Comparison of ENCODE assay signal across 21 cellular contexts in the genomic region with DNA sequence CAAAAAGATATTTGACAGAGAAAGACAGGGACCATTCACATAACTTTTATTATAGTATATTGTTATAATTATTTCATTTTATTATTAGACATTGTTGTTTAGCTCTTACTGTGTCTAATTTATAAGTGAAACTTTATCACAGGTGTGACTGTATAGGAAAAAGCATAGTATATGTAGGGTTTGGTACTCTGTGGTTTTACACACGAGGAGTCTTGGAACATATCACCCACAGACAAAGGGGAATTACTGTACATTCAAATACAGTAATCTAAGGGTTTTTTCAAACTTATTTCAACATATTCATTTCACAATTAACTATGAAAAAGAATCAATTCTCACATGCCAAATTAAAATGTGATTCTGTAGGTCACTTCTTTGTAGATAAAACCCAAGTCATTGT. TPM values are rescaled to one million over a fixed set of nuclear protein-coding genes. Genes with fewer than 3 reads are reported as not detected.
DNase-seq lines count a peak whose midpoint lies in the region; ATAC-seq and TF ChIP-seq lines count a peak whose summit lies in the region.
"Had no signal": no experiment of that assay in that cellular context is flagged by ENCODE, and none has a peak within 500 bp of the region (broad histone marks: within the 10 kb centered on the region; RNA-seq: fewer than 3 reads in every experiment).

No MANE protein-coding gene starts in this region.

- intact Hi-C loops in activated T-helper 1 cell treated with anti-CD3 and anti-CD28 coated beads, Interleukin-12 subunit alpha, Interleukin-12 subunit beta, Interleukin-2, Interleukin-4 antibody, amounts not matched to agents 30 ng/mL and 10 ng/mL and 1 ng/mL, durations not matched to agents 14 hours and 24 hours and 36 hours (cut with micrococcal nuclease), result loop anchor here (1.0 kb wide), 2 partner anchors 26 to 31 kb away; no protein-coding TSS in a partner anchor
- intact Hi-C loops in left cardiac atrium (cut with DNase I) (no loop called here), left lung (cut with DNase I) (no loop called here), posterior vena cava (cut with DNase I) (no loop called here)

- no peak overlapping the region for H3K4me3 ChIP-seq in left lung
- H3K4me3 ChIP-seq: hepatocyte, pancreas, PC-9, uterus had no signal

- H3K4me1 ChIP-seq in left lung, result no peaks in the 10 kb centered on the region
- H3K4me1 ChIP-seq: pancreas, uterus had no signal

- no peak overlapping the region for H3K27ac ChIP-seq in left lung
- H3K27ac ChIP-seq: hepatocyte, pancreas, PC-9, uterus had no signal

- DNase-seq in activated T-helper 1 cell treated with anti-CD3 and anti-CD28 coated beads, Interleukin-12 subunit alpha, Interleukin-12 subunit beta, Interleukin-2, Interleukin-4 antibody, amounts not matched to agents 30 ng/mL and 10 ng/mL and 1 ng/mL, durations not matched to agents 14 hours and 24 hours and 36 hours (ENCODE audit: low spot score), result no peak
- DNase-seq in C1 segment of cervical spinal cord (lab: John Stamatoyannopoulos, UW) (no peak), left cardiac atrium (no peak), left lung (no peak), posterior vena cava (ENCODE audit: low spot score) (no peak)
- DNase-seq: CD8-positive, alpha-beta T cell; dermis blood vessel endothelial cell; DMS79; mesenchymal stem cell; naive thymus-derived CD4-positive, alpha-beta T cell; NCI-H1436; NCI-H774; pancreas; PC-9; T-helper 9 cell; uterus had no signal

- ATAC-seq in GM18508 (IDR thresholded peaks at IDR 0.05; ENCODE audit: insufficient read depth, unreplicated experiment) (peak; percentile 47), GM19452 (IDR thresholded peaks at IDR 0.05; ENCODE audit: unreplicated experiment) (peak; percentile 49), HG02852 (IDR thresholded peaks at IDR 0.05; ENCODE audit: unreplicated experiment) (peak; percentile 88), left cardiac atrium (no peak), left lung (no peak)
- ATAC-seq: CD8-positive, alpha-beta T cell; naive thymus-derived CD4-positive, alpha-beta T cell; pancreas; sciatic nerve had no signal

- H3K27me3 Mint-ChIP-seq in activated T-helper 1 cell treated with anti-CD3 and anti-CD28 coated beads, Interleukin-12 subunit alpha, Interleukin-12 subunit beta, Interleukin-2, Interleukin-4 antibody, amounts not matched to agents 30 ng/mL and 10 ng/mL and 1 ng/mL, durations not matched to agents 14 hours and 24 hours and 36 hours (ENCODE audit: insufficient read depth), result no peaks in the 10 kb centered on the region
- H3K27me3 Mint-ChIP-seq: naive thymus-derived CD4-positive, alpha-beta T cell had no signal

- H3K4me3 Mint-ChIP-seq in activated T-helper 1 cell treated with anti-CD3 and anti-CD28 coated beads, Interleukin-12 subunit alpha, Interleukin-12 subunit beta, Interleukin-2, Interleukin-4 antibody, amounts not matched to agents 30 ng/mL and 10 ng/mL and 1 ng/mL, durations not matched to agents 14 hours and 24 hours and 36 hours, result no peak overlapping the region
- H3K4me3 Mint-ChIP-seq: CD8-positive, alpha-beta T cell; naive thymus-derived CD4-positive, alpha-beta T cell had no signal

- peaks cover 0 to 84% of the 10 kb centered on the region in 2 donors for H3K36me3 ChIP-seq in left lung

- H3K9me3 Mint-ChIP-seq in activated T-helper 1 cell treated with anti-CD3 and anti-CD28 coated beads, Interleukin-12 subunit alpha, Interleukin-12 subunit beta, Interleukin-2, Interleukin-4 antibody, amounts not matched to agents 30 ng/mL and 10 ng/mL and 1 ng/mL, durations not matched to agents 14 hours and 24 hours and 36 hours, result no peaks in the 10 kb centered on the region
- H3K9me3 Mint-ChIP-seq: CD8-positive, alpha-beta T cell; naive thymus-derived CD4-positive, alpha-beta T cell had no signal

- H3K36me3 Mint-ChIP-seq in activated T-helper 1 cell treated with anti-CD3 and anti-CD28 coated beads, Interleukin-12 subunit alpha, Interleukin-12 subunit beta, Interleukin-2, Interleukin-4 antibody, amounts not matched to agents 30 ng/mL and 10 ng/mL and 1 ng/mL, durations not matched to agents 14 hours and 24 hours and 36 hours (ENCODE audit: low read depth), result peaks cover 51% of the 10 kb centered on the region

- H3K27me3 ChIP-seq in left lung, result no peaks in the 10 kb centered on the region
- H3K27me3 ChIP-seq: hepatocyte, pancreas, uterus had no signal

- H3K9me3 ChIP-seq in left lung, result no peaks in the 10 kb centered on the region
- H3K9me3 ChIP-seq: pancreas, uterus had no signal

- peak overlapping the region; percentile 57 for H3K27ac Mint-ChIP-seq in activated T-helper 1 cell treated with anti-CD3 and anti-CD28 coated beads, Interleukin-12 subunit alpha, Interleukin-12 subunit beta, Interleukin-2, Interleukin-4 antibody, amounts not matched to agents 30 ng/mL and 10 ng/mL and 1 ng/mL, durations not matched to agents 14 hours and 24 hours and 36 hours

- TF ChIP-seq CTCF in left lung (IDR thresholded peaks at IDR 0.05), result no peak

- H3K4me1 Mint-ChIP-seq in activated T-helper 1 cell treated with anti-CD3 and anti-CD28 coated beads, Interleukin-12 subunit alpha, Interleukin-12 subunit beta, Interleukin-2, Interleukin-4 antibody, amounts not matched to agents 30 ng/mL and 10 ng/mL and 1 ng/mL, durations not matched to agents 14 hours and 24 hours and 36 hours (ENCODE audit: low read depth), result peaks cover 34% of the 10 kb centered on the region

RNA-seq across cellular contexts. Expression of gene RBM26, which starts 46.0 kb away (rescaled TPM):
- total RNA-seq in activated T-helper 1 cell treated with anti-CD3 and anti-CD28 coated beads, Interleukin-12 subunit alpha, Interleukin-12 subunit beta, Interleukin-2, Interleukin-4 antibody, amounts not matched to agents 30 ng/mL and 10 ng/mL and 1 ng/mL, durations not matched to agents 14 hours and 24 hours and 36 hours, result 99.3 and 107 TPM in 2 replicates
- 10 to 100 TPM; 19.9 to 26.2 TPM for total RNA-seq in left cardiac atrium
- 10 to 100 TPM; 29.0 to 39.5 TPM for total RNA-seq in left lung
- 10 to 100 TPM; 31.6 to 32.8 TPM for total RNA-seq in posterior vena cava

Comparison
In these comparisons a context has a peak if more than half of its experiments do, and no peak if none do; other contexts are left out.
1. ATAC-seq: peak in GM18508 (single experiment), GM19452 (single experiment) and HG02852 (single experiment); none in left cardiac atrium (0 of 2) and left lung (single experiment).